In genomic region chr4:97828646-97829045, GRCh38 we compare ENCODE assay signal across 26 cellular contexts.
"Had no signal": no experiment of that assay in that cellular context is flagged by ENCODE, and none has a peak within 500 bp of the region (broad histone marks: within the 10 kb centered on the region; RNA-seq: fewer than 3 reads in every experiment).

No MANE protein-coding gene starts in this region.

- H3K27ac Mint-ChIP-seq: naive thymus-derived CD8-positive, alpha-beta T cell; nephron; stimulated activated naive CD8-positive, alpha-beta T cell treated with anti-CD3 and anti-CD28 coated beads, Interleukin-15, Interleukin-2, amounts not matched to agents 100 ng/mL and 50 ng/mL, for 24 hours had no signal

- DNase-seq: left colon; lower lobe of right lung; mammary epithelial cell; mesenchymal stem cell; naive thymus-derived CD8-positive, alpha-beta T cell; occipital lobe; right lobe of liver; stimulated activated CD4-positive, alpha-beta T cell treated with anti-CD3 and anti-CD28 coated beads, Interleukin-12 subunit alpha, Interleukin-12 subunit beta, amount 100 ng/mL, for 4 hours; stimulated activated CD4-positive, alpha-beta T cell treated with anti-CD3 and anti-CD28 coated beads, Interleukin-15, amount 100 ng/mL, for 24 hours; stimulated activated CD4-positive, alpha-beta T cell treated with anti-CD3 and anti-CD28 coated beads, Interleukin-2, amount 100 ng/mL, for 24 hours; stimulated activated CD4-positive, alpha-beta T cell treated with anti-CD3 and anti-CD28 coated beads, Interleukin-4, amount 100 ng/mL, for 1 hour; stimulated activated naive CD4-positive, alpha-beta T cell; tibial artery; trophoblast cell had no signal

- H3K79me2 ChIP-seq: hepatocyte, parathyroid adenoma had no signal

- H3K9me3 ChIP-seq: lower lobe of right lung, neutrophil, right atrium auricular region, right lobe of liver, suprapubic skin, thoracic aorta, tibial artery, vagina had no signal

- H3K4me3 Mint-ChIP-seq: naive thymus-derived CD8-positive, alpha-beta T cell; nephron; neural crest cell; stimulated activated naive CD8-positive, alpha-beta T cell treated with anti-CD3 and anti-CD28 coated beads, Interleukin-15, Interleukin-2, amounts not matched to agents 100 ng/mL and 50 ng/mL, for 24 hours had no signal

- H3K4me2 ChIP-seq: hepatocyte had no signal

- H3K4me1 Mint-ChIP-seq: naive thymus-derived CD8-positive, alpha-beta T cell; nephron; neural crest cell had no signal

- H2AFZ ChIP-seq: hepatocyte, parathyroid adenoma had no signal

- H3K27me3 ChIP-seq: hepatocyte, left lung, neutrophil, right atrium auricular region, right lobe of liver, suprapubic skin, tibial artery, vagina had no signal

- H3K9ac ChIP-seq: parathyroid adenoma had no signal

- ATAC-seq: left colon; left lung; lower lobe of right lung; naive thymus-derived CD8-positive, alpha-beta T cell; right lobe of liver had no signal

- H3K27me3 Mint-ChIP-seq: naive thymus-derived CD8-positive, alpha-beta T cell; stimulated activated naive CD8-positive, alpha-beta T cell treated with anti-CD3 and anti-CD28 coated beads, Interleukin-15, Interleukin-2, amounts not matched to agents 100 ng/mL and 50 ng/mL, for 24 hours had no signal

- H3K27ac ChIP-seq: hepatocyte, left lung, lower lobe of right lung, neutrophil, parathyroid adenoma, right atrium auricular region, right lobe of liver, skin epidermis, suprapubic skin, thoracic aorta, tibial artery, vagina had no signal

- H3K36me3 ChIP-seq: left lung, lower lobe of right lung, neutrophil, right atrium auricular region, right lobe of liver, suprapubic skin, thoracic aorta, tibial artery, vagina had no signal

- H3K4me3 ChIP-seq: hepatocyte, left lung, lower lobe of right lung, right atrium auricular region, right lobe of liver, skin epidermis, suprapubic skin, thoracic aorta, tibial artery, vagina had no signal

- H3K4me1 ChIP-seq: left lung, lower lobe of right lung, parathyroid adenoma, right atrium auricular region, right lobe of liver, suprapubic skin, tibial artery, vagina had no signal
